16 cellular contexts compared by ENCODE assay signal in genomic region chr3:183975981-183976662, GRCh38. TPM values are rescaled to one million over a fixed set of nuclear protein-coding genes. Genes with fewer than 3 reads are reported as not detected.
A peak's percentile ranks its signal among the peaks of the same experiment; 100 is the strongest.
DNase-seq lines count a peak whose midpoint lies in the region; ATAC-seq and TF ChIP-seq lines count a peak whose summit lies in the region.
"Had no signal": no experiment of that assay in that cellular context is flagged by ENCODE, and none has a peak within 500 bp of the region (broad histone marks: within the 10 kb centered on the region; RNA-seq: fewer than 3 reads in every experiment).

No MANE protein-coding gene starts in this region.

- H3K36me3 Mint-ChIP-seq in activated CD8-positive, alpha-beta T cell treated with anti-CD3 and anti-CD28 coated beads for 36 hours (ENCODE audit: low read depth), result peaks cover 5% of the 10 kb centered on the region
- H3K36me3 Mint-ChIP-seq in activated CD8-positive, alpha-beta T cell treated with anti-CD3 and anti-CD28 coated beads, Interleukin-2, amount 10 ng/mL, durations not matched to agents 7 days and 5 days (ENCODE audit: low read depth), result peaks cover 3% of the 10 kb centered on the region

- H3K9me3 ChIP-seq in fibroblast of lung (ENCODE audit: control insufficient read depth, insufficient read depth, low read depth, low read length), result no peaks in the 10 kb centered on the region
- H3K9me3 ChIP-seq: spleen had no signal

- no peaks in the 10 kb centered on the region for H3K4me1 ChIP-seq in fibroblast of lung (ENCODE audit: control insufficient read depth, extremely low read depth, insufficient read depth, low read length)
- H3K4me1 ChIP-seq: spleen had no signal

- H3K4me3 ChIP-seq in fibroblast of lung (replicated peaks in 1 of 4; ENCODE audit: control extremely low read depth in 1 of 4, insufficient read depth in 1 of 4, low read depth in 3 of 4, low read length in 4 of 4), result no peak overlapping the region
- H3K4me3 ChIP-seq: coronary artery, spleen had no signal

- H3K27ac Mint-ChIP-seq in activated CD8-positive, alpha-beta T cell treated with anti-CD3 and anti-CD28 coated beads for 36 hours, result no peak overlapping the region
- no peak overlapping the region for H3K27ac Mint-ChIP-seq in activated CD8-positive, alpha-beta T cell treated with anti-CD3 and anti-CD28 coated beads, Interleukin-2, amount 10 ng/mL, durations not matched to agents 7 days and 5 days
- H3K27ac Mint-ChIP-seq: activated naive CD8-positive, alpha-beta T cell had no signal

- no peaks in the 10 kb centered on the region for H4K20me1 ChIP-seq in fibroblast of lung (ENCODE audit: control insufficient read depth, extremely low read depth, insufficient read depth, low read length)

- H3K4me1 Mint-ChIP-seq in activated CD8-positive, alpha-beta T cell treated with anti-CD3 and anti-CD28 coated beads for 36 hours (ENCODE audit: low read depth), result peaks cover 2% of the 10 kb centered on the region
- peaks cover 5% of the 10 kb centered on the region for H3K4me1 Mint-ChIP-seq in activated CD8-positive, alpha-beta T cell treated with anti-CD3 and anti-CD28 coated beads, Interleukin-2, amount 10 ng/mL, durations not matched to agents 7 days and 5 days (ENCODE audit: low read depth)

- H3K79me2 ChIP-seq in fibroblast of lung (ENCODE audit: control insufficient read depth, insufficient read depth, low read length), result no peaks in the 10 kb centered on the region

- no peak overlapping the region for H3K27ac ChIP-seq in fibroblast of lung (ENCODE audit: insufficient read depth, low read length)
- H3K27ac ChIP-seq: coronary artery, spleen had no signal

- no peaks in the 10 kb centered on the region for H3K36me3 ChIP-seq in fibroblast of lung (ENCODE audit: control insufficient read depth, insufficient read depth, low read length)

- no peaks in the 10 kb centered on the region for H3K27me3 Mint-ChIP-seq in activated CD8-positive, alpha-beta T cell treated with anti-CD3 and anti-CD28 coated beads for 36 hours
- no peaks in the 10 kb centered on the region for H3K27me3 Mint-ChIP-seq in activated CD8-positive, alpha-beta T cell treated with anti-CD3 and anti-CD28 coated beads, Interleukin-2, amount 10 ng/mL, durations not matched to agents 7 days and 5 days (ENCODE audit: low read depth)
- H3K27me3 Mint-ChIP-seq: activated naive CD8-positive, alpha-beta T cell had no signal

- peak; percentile 9 for DNase-seq in activated CD8-positive, alpha-beta T cell treated with anti-CD3 and anti-CD28 coated beads for 36 hours
- DNase-seq in activated CD8-positive, alpha-beta T cell treated with anti-CD3 and anti-CD28 coated beads, Interleukin-2, amount 10 ng/mL, durations not matched to agents 7 days and 5 days, result no peak
- DNase-seq in RPMI8226 (peak; percentile 72), fibroblast of lung (ENCODE audit: low read depth in 2 of 2) (peak; percentile 46 to 67), kidney glomerular epithelial cell (lab: John Stamatoyannopoulos, UW) (no peak)
- DNase-seq: midbrain, NCI-H2081, occipital lobe, SHP77 treated with DMSO at 0.1 percent for 48 hours, spleen had no signal

- no peak overlapping the region for H2AFZ ChIP-seq in fibroblast of lung (ENCODE audit: low read length)

- H3K4me2 ChIP-seq in fibroblast of lung (ENCODE audit: extremely low read depth, insufficient read depth, low read length), result no peak overlapping the region

- no peak overlapping the region for H3K9ac ChIP-seq in fibroblast of lung (ENCODE audit: insufficient read depth, low read length)

- intact Hi-C loops in activated CD8-positive, alpha-beta T cell treated with anti-CD3 and anti-CD28 coated beads for 36 hours (cut with micrococcal nuclease), result no loop called here

- no peaks in the 10 kb centered on the region for H3K9me3 Mint-ChIP-seq in activated CD8-positive, alpha-beta T cell treated with anti-CD3 and anti-CD28 coated beads for 36 hours
- no peaks in the 10 kb centered on the region for H3K9me3 Mint-ChIP-seq in activated CD8-positive, alpha-beta T cell treated with anti-CD3 and anti-CD28 coated beads, Interleukin-2, amount 10 ng/mL, durations not matched to agents 7 days and 5 days (ENCODE audit: insufficient read depth)

- CTCF ChIA-PET in activated CD8-positive, alpha-beta T cell treated with anti-CD3 and anti-CD28 coated beads for 36 hours (lab: Charles Lee), result no interaction called here
- CTCF ChIA-PET in activated CD8-positive, alpha-beta T cell treated with anti-CD3 and anti-CD28 coated beads, Interleukin-2, amount 10 ng/mL, durations not matched to agents 7 days and 5 days (lab: Charles Lee), result no interaction called here

- no peaks in the 10 kb centered on the region for H3K27me3 ChIP-seq in fibroblast of lung (ENCODE audit: control insufficient read depth, insufficient read depth, low read length)
- H3K27me3 ChIP-seq: spleen had no signal

- H3K4me3 Mint-ChIP-seq in activated CD8-positive, alpha-beta T cell treated with anti-CD3 and anti-CD28 coated beads for 36 hours, result no peak overlapping the region
- no peak overlapping the region for H3K4me3 Mint-ChIP-seq in activated CD8-positive, alpha-beta T cell treated with anti-CD3 and anti-CD28 coated beads, Interleukin-2, amount 10 ng/mL, durations not matched to agents 7 days and 5 days
- H3K4me3 Mint-ChIP-seq: activated naive CD8-positive, alpha-beta T cell had no signal

- ATAC-seq in activated CD8-positive, alpha-beta T cell treated with anti-CD3 and anti-CD28 coated beads for 36 hours, result no peak
- no peak for ATAC-seq in activated CD8-positive, alpha-beta T cell treated with anti-CD3 and anti-CD28 coated beads, Interleukin-2, amount 10 ng/mL, durations not matched to agents 7 days and 5 days
- ATAC-seq in HG03139 (IDR thresholded peaks at IDR 0.05; ENCODE audit: unreplicated experiment), result no peak
- no peak for ATAC-seq in HG02938 (IDR thresholded peaks at IDR 0.05; ENCODE audit: unreplicated experiment)
- no peak for ATAC-seq in GM21528 (IDR thresholded peaks at IDR 0.05; ENCODE audit: low FRiP score, unreplicated experiment)

- no peak for TF ChIP-seq CTCF in activated CD8-positive, alpha-beta T cell treated with anti-CD3 and anti-CD28 coated beads for 36 hours (IDR thresholded peaks at IDR 0.05)
- no peak for TF ChIP-seq CTCF in fibroblast of lung (conservative IDR thresholded peaks at IDR 0.05 in 1 of 2, IDR thresholded peaks at IDR 0.05 in 1 of 2; ENCODE audit: low read depth in 1 of 2, low read length in 2 of 2)

- POLR2A ChIA-PET in activated CD8-positive, alpha-beta T cell treated with anti-CD3 and anti-CD28 coated beads for 36 hours (lab: Charles Lee), result no interaction called here
- POLR2A ChIA-PET in activated CD8-positive, alpha-beta T cell treated with anti-CD3 and anti-CD28 coated beads, Interleukin-2, amount 10 ng/mL, durations not matched to agents 7 days and 5 days (lab: Charles Lee), result no interaction called here

RNA-seq across cellular contexts. Expression of gene ABCC5, which starts 41.6 kb away (rescaled TPM):
- total RNA-seq in activated CD8-positive, alpha-beta T cell treated with anti-CD3 and anti-CD28 coated beads for 36 hours, result 10 to 100 TPM; 16.2 to 17.7 TPM
- 10 to 100 TPM; 16.7 to 19.6 TPM for total RNA-seq in activated CD8-positive, alpha-beta T cell treated with anti-CD3 and anti-CD28 coated beads, Interleukin-2, amount 10 ng/mL, durations not matched to agents 7 days and 5 days
- total RNA-seq in fibroblast of lung, result 17.5 and 18.8 TPM in 2 replicates
- 10.4 and 13.2 TPM in 2 replicates for polyA plus RNA-seq in fibroblast of lung
- polyA plus RNA-seq in fibroblast of lung (2012), result 6.5 and 8.4 TPM in 2 replicates
- 9.6 and 11.6 TPM in 2 replicates for polyA minus RNA-seq in fibroblast of lung (ENCODE audit: low replicate concordance)

RNA-seq across cellular contexts. Expression of gene HTR3D, which starts 55.4 kb away (rescaled TPM):
- total RNA-seq in activated CD8-positive, alpha-beta T cell treated with anti-CD3 and anti-CD28 coated beads for 36 hours, result not detected
- not detected for total RNA-seq in activated CD8-positive, alpha-beta T cell treated with anti-CD3 and anti-CD28 coated beads, Interleukin-2, amount 10 ng/mL, durations not matched to agents 7 days and 5 days
- total RNA-seq in fibroblast of lung, result not detected in 2 replicates
- not detected in 2 replicates for polyA plus RNA-seq in fibroblast of lung
- polyA plus RNA-seq in fibroblast of lung (2012), result not detected in 2 replicates
- not detected in 2 replicates for polyA minus RNA-seq in fibroblast of lung (ENCODE audit: low replicate concordance)
- total RNA-seq: occipital lobe, spleen, temporal lobe had no signal
- polyA plus RNA-seq: spleen had no signal

Comparison
In these comparisons a context has a peak if more than half of its experiments do, and no peak if none do; other contexts are left out.
1. DNase-seq: peak in activated CD8-positive, alpha-beta T cell treated with anti-CD3 and anti-CD28 coated beads for 36 hours (single experiment), RPMI8226 (single experiment) and fibroblast of lung (2 of 2); none in activated CD8-positive, alpha-beta T cell treated with anti-CD3 and anti-CD28 coated beads, Interleukin-2, amount 10 ng/mL, durations not matched to agents 7 days and 5 days (single experiment) and kidney glomerular epithelial cell (single experiment).